Comparison of ENCODE assay signal across 12 cellular contexts in the genomic region with DNA sequence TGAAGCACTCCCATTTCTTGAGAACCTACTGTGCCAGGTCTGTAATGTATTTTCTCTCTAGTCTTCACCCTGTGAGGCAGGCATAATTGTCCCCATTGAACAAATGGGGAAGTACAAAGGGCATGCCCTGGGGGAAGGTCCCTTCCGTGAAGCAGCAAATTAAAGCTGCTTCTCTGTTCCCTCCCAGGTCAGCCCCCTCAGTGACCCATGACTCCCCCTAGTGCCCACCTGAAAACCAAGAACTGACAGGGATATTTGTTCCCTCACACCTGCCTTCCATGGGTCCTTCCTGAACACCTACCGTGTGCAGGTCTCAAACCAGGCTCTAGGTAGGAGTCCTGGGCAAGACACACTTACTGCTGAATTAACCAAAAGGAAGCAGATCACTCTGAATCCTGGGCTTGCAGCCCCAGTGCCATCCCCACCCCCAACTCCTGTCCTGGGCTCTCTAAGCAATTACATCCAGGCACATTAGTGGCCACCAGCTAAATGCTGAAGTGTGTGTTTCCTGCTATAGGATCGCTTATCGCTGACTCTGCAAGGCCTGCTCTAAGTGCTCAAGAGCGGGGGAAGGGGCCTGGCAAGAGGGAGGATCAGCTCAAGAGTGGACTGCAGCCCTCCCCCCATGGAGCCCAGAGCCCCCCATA.
DNase-seq lines count a peak whose midpoint lies in the region; ATAC-seq, FAIRE-seq and TF ChIP-seq lines count a peak whose summit lies in the region.
"Had no signal": no experiment of that assay in that cellular context is flagged by ENCODE, and none has a peak within 500 bp of the region (broad histone marks: within the 10 kb centered on the region; RNA-seq: fewer than 3 reads in every experiment).

No MANE protein-coding gene starts in this region.

- no peak overlapping the region for H3K4me3 ChIP-seq in prostate gland
- H3K4me3 ChIP-seq: dorsolateral prefrontal cortex had no signal

- H3K27me3 ChIP-seq in prostate gland (replicated peaks; ENCODE audit: insufficient read depth), result no peaks in the 10 kb centered on the region
- H3K27me3 ChIP-seq: dorsolateral prefrontal cortex had no signal

- no peaks in the 10 kb centered on the region for H3K4me1 ChIP-seq in prostate gland (replicated peaks)

- H3K27ac ChIP-seq in prostate gland, result no peak overlapping the region
- H3K27ac ChIP-seq: dorsolateral prefrontal cortex, HL-60 had no signal

- FAIRE-seq in GM18507 (lab: Jason Lieb, UNC), result peak; percentile 29

- ATAC-seq in HG02759 (IDR thresholded peaks at IDR 0.05; ENCODE audit: unreplicated experiment) (peak; percentile 81), HG02981 (IDR thresholded peaks at IDR 0.05; ENCODE audit: unreplicated experiment) (no peak)

- intact Hi-C loops in prostate gland (cut with DNase I), result no loop called here

- TF ChIP-seq CTCF in prostate gland (IDR thresholded peaks at IDR 0.05), result no peak

- no peak for TF ChIP-seq POLR2A in prostate gland (IDR thresholded peaks at IDR 0.05)

- H3K9me3 ChIP-seq in prostate gland, result no peaks in the 10 kb centered on the region

- DNase-seq in GM18507 (ENCODE audit: extremely low spot score, insufficient read length, low read depth) (no peak), NCI-H748 treated with DMSO at 0.1 percent for 48 hours (lab: John Stamatoyannopoulos, UW) (peak; percentile 58), left kidney (ENCODE audit: low read depth, low spot score) (peak; percentile 40), ACHN (no peak), prostate gland (ENCODE audit: low spot score) (no peak)
- DNase-seq: activated naive CD4-positive, alpha-beta T cell treated with anti-CD3 and anti-CD28 coated beads, Interleukin-2, amount 50 U/mL, for 16 hours; dorsolateral prefrontal cortex; naive B cell; substantia nigra had no signal

- no peaks in the 10 kb centered on the region for H3K36me3 ChIP-seq in prostate gland

- WGBS in prostate gland, result 64% methylated on average over 5 of the region's 5 CpGs

- in situ Hi-C loops in ACHN (cut with HindIII; ENCODE audit: low pct_ligation_motif_present, low pct_unique_long_range_greater_than_20kb, low sequenced_read_pairs), result no loop called here

Comparison
In these comparisons a context has a peak if more than half of its experiments do, and no peak if none do; other contexts are left out.
1. DNase-seq: peak in NCI-H748 treated with DMSO at 0.1 percent for 48 hours (single experiment) and left kidney (single experiment); none in GM18507 (single experiment), ACHN (single experiment) and prostate gland (single experiment).